In the genomic region with DNA sequence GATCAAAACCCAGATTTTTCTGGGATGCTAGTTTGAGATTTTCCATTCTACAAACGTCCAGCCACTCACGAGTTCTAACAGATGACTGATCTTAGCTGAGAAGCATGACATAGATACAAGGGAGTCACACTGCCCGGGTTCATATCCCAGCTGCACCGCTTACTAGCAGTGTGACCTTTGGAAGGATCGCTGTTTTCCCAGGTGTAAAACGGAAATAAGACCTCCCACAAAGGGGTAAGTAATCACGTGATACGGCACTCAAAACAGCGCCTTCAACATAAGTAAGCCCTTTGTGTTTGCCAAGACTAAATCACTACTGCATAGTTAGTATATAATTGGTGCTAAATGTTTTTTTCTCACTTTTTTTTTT, we compare ENCODE assay signal across 8 cellular contexts. TPM values are rescaled to one million over a fixed set of nuclear protein-coding genes. Genes with fewer than 3 reads are reported as not detected.
DNase-seq lines count a peak whose midpoint lies in the region; ATAC-seq and TF ChIP-seq lines count a peak whose summit lies in the region.

No MANE protein-coding gene starts in this region.

- H3K27me3 ChIP-seq in AG04450 (ENCODE audit: control insufficient read depth, insufficient read depth, low read length) (no peaks in the 10 kb centered on the region), HCT116 (ENCODE audit: insufficient read depth, low read length) (no peaks in the 10 kb centered on the region), RWPE2 (ENCODE audit: insufficient read depth, poor library complexity, severe bottlenecking) (no peaks in the 10 kb centered on the region), stomach smooth muscle (ENCODE audit: control insufficient read depth in 1 of 2, insufficient read depth in 2 of 2, low read length in 2 of 2) (peaks cover 0 to 3% of the 10 kb centered on the region in 2 donors)

- H3K9me3 Mint-ChIP-seq in MCF 10A (ENCODE audit: unreplicated experiment): no peaks in the 10 kb centered on the region

- peak; percentile 60 for ATAC-seq in HCT116
- ATAC-seq in RWPE2 (ENCODE audit: low read depth): no peak

- H3K27ac Mint-ChIP-seq in MCF 10A (ENCODE audit: low read depth, unreplicated experiment): peak overlapping the region; percentile 98

- intact Hi-C loops in HCT116 (cut with micrococcal nuclease): loop anchor here (2.0 kb wide), 1 partner anchor 76 kb away; a partner anchor contains a TSS
- intact Hi-C loops in MCF 10A (cut with micrococcal nuclease): loop anchor here (5.0 to 10.0 kb wide), 3 partner anchors 62 to 830 kb away; a partner anchor contains a TSS
- intact Hi-C loops in lower leg skin (cut with DNase I; ENCODE audit: low total_unique reads): loop anchor here (5.0 kb wide), 1 partner anchor 1658 kb away; no protein-coding TSS in a partner anchor

- peak overlapping the region; percentile 90 for H3K4me3 Mint-ChIP-seq in MCF 10A (ENCODE audit: unreplicated experiment)

- H3K27ac ChIP-seq in AG04450 (ENCODE audit: low read depth, low read length): no peak overlapping the region
- H3K27ac ChIP-seq in HCT116 (ENCODE audit: low read depth, low read length): peak overlapping the region; percentile 71
- H3K27ac ChIP-seq in RWPE2 (ENCODE audit: poor library complexity, severe bottlenecking): peak overlapping the region; percentile 33
- H3K27ac ChIP-seq in stomach smooth muscle (ENCODE audit: low read length): peak overlapping the region; percentile 69

- POLR2A ChIA-PET in AG04450 (lab: Yijun Ruan, JAX) (interaction anchor here (0.7 kb wide), 1 partner anchor 34 kb away, joined by 4 read pairs; no protein-coding TSS in a partner anchor), HCT116 (lab: Charles Lee) (interaction anchor here (0.7 to 0.9 kb wide), 2 partner anchors 9 to 30 kb away, joined by 3 to 6 read pairs; no protein-coding TSS in a partner anchor), MCF 10A (lab: Yijun Ruan, JAX) (interaction anchor here (0.5 to 3.2 kb wide), 8 partner anchors 10 to 1776 kb away, joined by 3 to 36 read pairs (median 3); a partner anchor contains a TSS)

- H3K4me1 ChIP-seq in HCT116 (ENCODE audit: control insufficient read depth in 1 of 2, insufficient read depth in 2 of 2, low read length in 2 of 2) (peaks cover 0 to 14% of the 10 kb centered on the region in 2 experiments; a peak in 3 of 4 replicates), RWPE2 (ENCODE audit: insufficient read depth, poor library complexity, severe bottlenecking) (no peaks in the 10 kb centered on the region), stomach smooth muscle (ENCODE audit: control insufficient read depth, insufficient read depth, low read length) (peaks cover 21% of the 10 kb centered on the region)

- peaks cover 18% of the 10 kb centered on the region for H3K36me3 Mint-ChIP-seq in MCF 10A (ENCODE audit: insufficient read depth, unreplicated experiment)

- no peaks in the 10 kb centered on the region for H3K27me3 Mint-ChIP-seq in MCF 10A (ENCODE audit: insufficient read depth, unreplicated experiment)

- BruUV-seq in HCT116 (replicated peaks; lab: Mats Ljungman, UMichigan) (TSS peak; percentile 95), MCF 10A (replicated peaks; lab: Mats Ljungman, UMichigan) (TSS peak; percentile 95)

- TF ChIP-seq RAD21 in HCT116 (IDR thresholded peaks at IDR 0.05; ENCODE audit: low read depth): no peak

- peaks cover 14 to 15% of the 10 kb centered on the region in 2 experiments for H3K36me3 ChIP-seq in HCT116 (ENCODE audit: control insufficient read depth in 1 of 2, insufficient read depth in 2 of 2, low read length in 2 of 2)
- peaks cover 20% of the 10 kb centered on the region for H3K36me3 ChIP-seq in RWPE2 (ENCODE audit: low read depth)
- peaks cover 10 to 13% of the 10 kb centered on the region in 2 donors for H3K36me3 ChIP-seq in stomach smooth muscle (ENCODE audit: control insufficient read depth in 2 of 2, insufficient read depth in 2 of 2, low read length in 2 of 2)

- TF ChIP-seq CTCF in AG04450 (IDR thresholded peaks at IDR 0.05; ENCODE audit: low read depth, low read length): no peak
- TF ChIP-seq CTCF in HCT116 (IDR thresholded peaks at IDR 0.05 in 2 of 3, conservative IDR thresholded peaks at IDR 0.05 in 1 of 3; ENCODE audit: borderline replicate concordance in 1 of 3, insufficient read depth in 1 of 3, low read depth in 2 of 3, low read length in 2 of 3): no peak
- TF ChIP-seq CTCF in RWPE2 (IDR thresholded peaks at IDR 0.05; ENCODE audit: poor library complexity, severe bottlenecking): no peak
- TF ChIP-seq CTCF in MCF 10A (IDR thresholded peaks at IDR 0.05; ENCODE audit: unreplicated experiment): no peak
- no peak for TF ChIP-seq CTCF in lower leg skin (IDR thresholded peaks at IDR 0.05)

- no peaks in the 10 kb centered on the region for H3K9me2 ChIP-seq in HCT116 (ENCODE audit: insufficient read depth)

- H3K9ac ChIP-seq in HCT116 (ENCODE audit: low read length) (peak overlapping the region; percentile 95), stomach smooth muscle (ENCODE audit: low read length in 2 of 2) (peak overlapping the region; percentile 84 to 96)

- DNase-seq in AG04450 (ENCODE audit: low read depth, low spot score) (no peak), HCT116 (ENCODE audit: low read depth, low spot score) (peak; percentile 23), RWPE2 (ENCODE audit: low spot score) (no peak), MCF 10A (ENCODE audit: unreplicated experiment) (peak; percentile 23), lower leg skin (ENCODE audit: low spot score in 2 of 2) (no peak), NCI-H1048 (lab: John Stamatoyannopoulos, UW) (no peak), KG1 (lab: John Stamatoyannopoulos, UW) (no peak)

- 6 to 10% methylated on average over 9 of the region's 9 CpGs for WGBS in lower leg skin, 2 donors

- CTCF ChIA-PET in AG04450 (lab: Charles Lee) (interaction anchor here (0.6 to 1.8 kb wide), 4 partner anchors 9 to 200 kb away, joined by 3 to 17 read pairs (median 4); no protein-coding TSS in a partner anchor), HCT116 (lab: Charles Lee) (interaction anchor here (0.8 to 1.7 kb wide), 2 partner anchors 9 to 14 kb away, joined by 3 to 6 read pairs; no protein-coding TSS in a partner anchor), MCF 10A (lab: Yijun Ruan, JAX) (interaction anchor here (0.6 to 1.1 kb wide), 4 partner anchors 9 to 74 kb away, joined by 3 to 5 read pairs (median 3); no protein-coding TSS in a partner anchor)

- H3K79me2 ChIP-seq in HCT116 (ENCODE audit: insufficient read depth, low read length): peaks cover 39% of the 10 kb centered on the region

- peak overlapping the region; percentile 98 for H3K4me3 ChIP-seq in AG04450 (ENCODE audit: low read depth, low read length)
- peak overlapping the region; percentile 97 to 99 for H3K4me3 ChIP-seq in HCT116 (replicated peaks in 1 of 2; ENCODE audit: low read depth in 1 of 2, low read length in 2 of 2)
- peak overlapping the region; percentile 70 for H3K4me3 ChIP-seq in RWPE2 (ENCODE audit: severe bottlenecking)
- H3K4me3 ChIP-seq in lower leg skin (ENCODE audit: low read depth, poor library complexity, severe bottlenecking): peak overlapping the region; percentile 99
- H3K4me3 ChIP-seq in stomach smooth muscle (ENCODE audit: low read length in 2 of 2): peak overlapping the region; percentile 87 to 100

- H3K4me2 ChIP-seq in HCT116 (ENCODE audit: low read length): peak overlapping the region; percentile 89

- RAD21 ChIA-PET in HCT116 (lab: Charles Lee; ENCODE audit: low non-redundant PET in 1 of 2, low total read pairs in 2 of 2, uncharacterized antibody in 2 of 2, unreplicated experiment in 2 of 2): no interaction called here

- H4K20me1 ChIP-seq in HCT116 (ENCODE audit: insufficient read depth): no peaks in the 10 kb centered on the region

- peaks cover 18% of the 10 kb centered on the region for H3K4me1 Mint-ChIP-seq in MCF 10A (ENCODE audit: insufficient read depth, unreplicated experiment)

- peak overlapping the region; percentile 40 for H2AFZ ChIP-seq in HCT116 (ENCODE audit: low read depth, low read length, poor library complexity, severe bottlenecking)

- H3K9me3 ChIP-seq in AG04450 (ENCODE audit: control insufficient read depth, insufficient read depth, low read length) (no peaks in the 10 kb centered on the region; the same call in 1 of the 2 replicates), HCT116 (ENCODE audit: control insufficient read depth in 1 of 2, insufficient read depth in 1 of 2, low read depth in 1 of 2, low read length in 2 of 2) (no peaks in the 10 kb centered on the region), RWPE2 (ENCODE audit: severe bottlenecking) (no peaks in the 10 kb centered on the region), stomach smooth muscle (ENCODE audit: control insufficient read depth in 2 of 2, low read length in 2 of 2) (no peaks in the 10 kb centered on the region)

- TF ChIP-seq POLR2A in HCT116 (IDR thresholded peaks at IDR 0.05; ENCODE audit: borderline replicate concordance, extremely low read depth, insufficient read depth, insufficient read length): peak; percentile 13
- no peak for TF ChIP-seq POLR2A in lower leg skin (IDR thresholded peaks at IDR 0.05)

TF ChIP-seq in HCT116, 20 proteins besides CTCF, POLR2A, EP300 and RAD21 (continues in another document):
- TF ChIP-seq CBX3 (IDR thresholded peaks at IDR 0.05; ENCODE audit: low read depth): no peak
- no peak for TF ChIP-seq EZH2phosphoT487 (IDR thresholded peaks at IDR 0.05; ENCODE audit: borderline replicate concordance)
- TF ChIP-seq ZFX (IDR thresholded peaks at IDR 0.05): no peak
- TF ChIP-seq SP1 (IDR thresholded peaks at IDR 0.05; ENCODE audit: low read depth): no peak
- no peak for TF ChIP-seq TCF7L2 (IDR thresholded peaks at IDR 0.05; ENCODE audit: borderline replicate concordance, extremely low read depth, insufficient read depth, insufficient read length)
- TF ChIP-seq CEBPB (IDR thresholded peaks at IDR 0.05; ENCODE audit: low read depth): no peak
- TF ChIP-seq EZH2 (IDR thresholded peaks at IDR 0.05): no peak
- no peak for TF ChIP-seq ELF1 (IDR thresholded peaks at IDR 0.05; ENCODE audit: borderline replicate concordance, low read depth)

RNA-seq across cellular contexts. Expression of a gene that starts 0.6 kb away (rescaled TPM):
- polyA plus RNA-seq in AG04450 (2011; rRNA removed): 85.4 and 115 TPM in 2 replicates
- polyA minus RNA-seq in AG04450 (2011; rRNA and poly(A)+ RNA removed): 58.6 and 73.1 TPM in 2 replicates
- total RNA-seq in HCT116 (2021; ENCODE audit: unreplicated experiment): 48.2 TPM
- polyA plus RNA-seq in HCT116 (2012): 49.3 and 55.9 TPM in 2 replicates
- 41.5 and 49.7 TPM in 2 replicates for total RNA-seq in MCF 10A (2022)
- total RNA-seq in lower leg skin: 10 to 100 TPM; 47.2 to 84.9 (median 49.9) TPM

Comparison
In these comparisons a context has a peak if more than half of its experiments do, and no peak if none do; other contexts are left out.
1. DNase-seq: peak in HCT116 (single experiment) and MCF 10A (single experiment); none in AG04450 (single experiment), RWPE2 (single experiment), lower leg skin (0 of 2), NCI-H1048 (single experiment) and KG1 (single experiment).
2. Peak in every context shown above with its lines, with median percentiles within 50 percentile points of each other: H3K4me3 ChIP-seq.